Comparison of ENCODE assay signal across 23 cellular contexts in the genomic region with DNA sequence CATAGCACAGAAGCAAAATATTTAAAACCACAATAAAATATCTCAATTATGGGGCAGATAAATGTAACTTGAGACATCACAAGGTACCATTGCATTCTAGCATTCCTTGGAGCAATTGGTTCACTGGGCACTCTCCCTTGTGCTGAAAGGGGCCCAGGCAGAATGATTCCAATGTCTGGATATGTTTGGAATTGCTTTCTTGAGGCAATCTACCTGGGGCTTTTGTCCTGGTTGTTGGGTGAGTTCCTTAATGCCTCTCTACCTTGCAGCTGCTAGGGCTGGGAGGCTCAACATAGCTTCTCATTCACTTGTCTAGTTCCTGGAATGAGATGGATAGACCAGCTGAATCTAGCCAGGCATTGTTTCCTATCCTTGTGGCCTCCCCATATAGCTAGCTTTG.
A peak's percentile ranks its signal among the peaks of the same experiment; 100 is the strongest.
DNase-seq lines count a peak whose midpoint lies in the region; TF ChIP-seq lines count a peak whose summit lies in the region.
"Had no signal": no experiment of that assay in that cellular context is flagged by ENCODE, and none has a peak within 500 bp of the region (broad histone marks: within the 10 kb centered on the region; RNA-seq: fewer than 3 reads in every experiment).

No MANE protein-coding gene starts in this region.

- H3K79me1 ChIP-seq in trophoblast cell (ENCODE audit: low read length), result no peaks in the 10 kb centered on the region

- no peak overlapping the region for H2BK5ac ChIP-seq in trophoblast cell (ENCODE audit: low read depth, low read length, poor library complexity)

- H3K27ac Mint-ChIP-seq in activated CD4-positive, alpha-beta T cell treated with anti-CD3 and anti-CD28 coated beads, Interleukin-2, amount 10 ng/mL, durations not matched to agents 7 days and 5 days, result no peak overlapping the region
- H3K27ac Mint-ChIP-seq in endothelial cell (ENCODE audit: unreplicated experiment), result no peak overlapping the region
- H3K27ac Mint-ChIP-seq: CD14-positive monocyte; CD4-positive, alpha-beta memory T cell; CD8-positive, alpha-beta memory T cell had no signal

- H3K79me2 ChIP-seq in trophoblast cell (ENCODE audit: control insufficient read depth, insufficient read depth, low read length, poor library complexity), result no peaks in the 10 kb centered on the region

- no peak for TF ChIP-seq CTCF in endothelial cell (IDR thresholded peaks at IDR 0.05; ENCODE audit: unreplicated experiment)

- H3K4me3 ChIP-seq in trophoblast cell (ENCODE audit: low read depth, low read length), result no peak overlapping the region
- H3K4me3 ChIP-seq: BLaER1, GM12878 had no signal

- H3K36me3 ChIP-seq in trophoblast cell (ENCODE audit: control insufficient read depth in 1 of 2, insufficient read depth in 2 of 2, low read length in 2 of 2), result no peaks in the 10 kb centered on the region
- H3K36me3 ChIP-seq: BE2C, BLaER1 had no signal

- no peak overlapping the region for H3K23ac ChIP-seq in trophoblast cell (ENCODE audit: low read length)

- CTCF ChIA-PET in activated CD4-positive, alpha-beta T cell treated with anti-CD3 and anti-CD28 coated beads, Interleukin-2, amount 10 ng/mL, durations not matched to agents 7 days and 5 days (lab: Charles Lee), result no interaction called here

- no peak overlapping the region for H2AK5ac ChIP-seq in trophoblast cell (ENCODE audit: low read length)

- POLR2A ChIA-PET in activated CD4-positive, alpha-beta T cell treated with anti-CD3 and anti-CD28 coated beads, Interleukin-2, amount 10 ng/mL, durations not matched to agents 7 days and 5 days (lab: Charles Lee), result no interaction called here

- no peaks in the 10 kb centered on the region for H3K27me3 Mint-ChIP-seq in activated CD4-positive, alpha-beta T cell treated with anti-CD3 and anti-CD28 coated beads, Interleukin-2, amount 10 ng/mL, durations not matched to agents 7 days and 5 days
- H3K27me3 Mint-ChIP-seq in endothelial cell (ENCODE audit: unreplicated experiment), result no peaks in the 10 kb centered on the region
- H3K27me3 Mint-ChIP-seq: CD4-positive, alpha-beta memory T cell; CD4-positive, CD25-positive, alpha-beta regulatory T cell had no signal

- no peak overlapping the region for H4K91ac ChIP-seq in trophoblast cell (ENCODE audit: low read depth, low read length)

- no peak for TF ChIP-seq RAD21 in Ishikawa (IDR thresholded peaks at IDR 0.05; ENCODE audit: low read depth)

- no peak overlapping the region for H2BK12ac ChIP-seq in trophoblast cell (ENCODE audit: low read length)

- H3K9me3 Mint-ChIP-seq in activated CD4-positive, alpha-beta T cell treated with anti-CD3 and anti-CD28 coated beads, Interleukin-2, amount 10 ng/mL, durations not matched to agents 7 days and 5 days, result no peaks in the 10 kb centered on the region
- no peaks in the 10 kb centered on the region for H3K9me3 Mint-ChIP-seq in endothelial cell (ENCODE audit: unreplicated experiment)

- H3K18ac ChIP-seq in trophoblast cell (ENCODE audit: low read length), result no peak overlapping the region

- H3K9ac ChIP-seq in trophoblast cell (ENCODE audit: low read length), result no peak overlapping the region
- H3K9ac ChIP-seq: BLaER1 had no signal

- no peaks in the 10 kb centered on the region for H3K36me3 Mint-ChIP-seq in activated CD4-positive, alpha-beta T cell treated with anti-CD3 and anti-CD28 coated beads, Interleukin-2, amount 10 ng/mL, durations not matched to agents 7 days and 5 days (ENCODE audit: low read depth)
- no peaks in the 10 kb centered on the region for H3K36me3 Mint-ChIP-seq in endothelial cell (ENCODE audit: low read depth, unreplicated experiment)
- H3K36me3 Mint-ChIP-seq: CD14-positive monocyte; CD4-positive, alpha-beta memory T cell; CD4-positive, CD25-positive, alpha-beta regulatory T cell; CD8-positive, alpha-beta memory T cell had no signal

- H2BK120ac ChIP-seq in trophoblast cell (ENCODE audit: insufficient read depth, low read length, poor library complexity), result no peak overlapping the region

- H3K27me3 ChIP-seq in trophoblast cell (ENCODE audit: insufficient read depth, low read length), result no peaks in the 10 kb centered on the region
- H3K27me3 ChIP-seq: BE2C, BLaER1 had no signal

- no peaks in the 10 kb centered on the region for H3K4me1 Mint-ChIP-seq in activated CD4-positive, alpha-beta T cell treated with anti-CD3 and anti-CD28 coated beads, Interleukin-2, amount 10 ng/mL, durations not matched to agents 7 days and 5 days
- H3K4me1 Mint-ChIP-seq in endothelial cell (ENCODE audit: unreplicated experiment), result no peaks in the 10 kb centered on the region
- H3K4me1 Mint-ChIP-seq: CD14-positive monocyte; CD4-positive, alpha-beta memory T cell; CD4-positive, CD25-positive, alpha-beta regulatory T cell; CD8-positive, alpha-beta memory T cell had no signal

- no peak overlapping the region for H3K4ac ChIP-seq in trophoblast cell (ENCODE audit: low read depth, low read length)

- H3K9me3 ChIP-seq in trophoblast cell (ENCODE audit: insufficient read depth, low read depth, low read length), result no peaks in the 10 kb centered on the region
- H3K9me3 ChIP-seq: BE2C, BLaER1 had no signal

- no peak overlapping the region for H4K12ac ChIP-seq in trophoblast cell (ENCODE audit: low read depth, low read length)

- no peak overlapping the region for H3K4me2 ChIP-seq in trophoblast cell (ENCODE audit: low read length)
- H3K4me2 ChIP-seq: BLaER1 had no signal

- no peak overlapping the region for H2AFZ ChIP-seq in trophoblast cell (ENCODE audit: insufficient read depth, low read length, poor library complexity)

- H3K4me1 ChIP-seq in trophoblast cell (ENCODE audit: control insufficient read depth in 1 of 2, insufficient read depth in 2 of 2, low read length in 2 of 2), result no peaks in the 10 kb centered on the region
- H3K4me1 ChIP-seq: BE2C, BLaER1 had no signal

- H3K4me3 Mint-ChIP-seq in activated CD4-positive, alpha-beta T cell treated with anti-CD3 and anti-CD28 coated beads, Interleukin-2, amount 10 ng/mL, durations not matched to agents 7 days and 5 days, result no peak overlapping the region
- H3K4me3 Mint-ChIP-seq in endothelial cell (ENCODE audit: unreplicated experiment), result no peak overlapping the region
- H3K4me3 Mint-ChIP-seq: CD14-positive monocyte; CD4-positive, CD25-positive, alpha-beta regulatory T cell; CD8-positive, alpha-beta memory T cell had no signal

- no peak overlapping the region for H3K27ac ChIP-seq in trophoblast cell (ENCODE audit: low read depth, low read length)
- H3K27ac ChIP-seq: BLaER1 had no signal

- TF ChIP-seq EP300 in Ishikawa (IDR thresholded peaks at IDR 0.05; ENCODE audit: borderline replicate concordance), result no peak

- no peak overlapping the region for H3K14ac ChIP-seq in trophoblast cell (ENCODE audit: low read length)

- DNase-seq in islet precursor cell, result peak; percentile 73
- DNase-seq in trophoblast cell, result peak; percentile 82 to 86
- no peak for DNase-seq in activated CD4-positive, alpha-beta T cell treated with anti-CD3 and anti-CD28 coated beads, Interleukin-2, amount 10 ng/mL, durations not matched to agents 7 days and 5 days
- no peak for DNase-seq in EL
- DNase-seq in endothelial cell (ENCODE audit: low spot score), result no peak
- DNase-seq: 8988T; ACHN; BE2C; C1 segment of cervical spinal cord; CD4-positive, alpha-beta memory T cell; CD4-positive, CD25-positive, alpha-beta regulatory T cell; CD8-positive, alpha-beta memory T cell; COR-L47; DMS 273 treated with DMSO at 0.1 percent for 48 hours; DMS153; DMS53; DMS79; DND-41; GDM1 had no signal

- H4K8ac ChIP-seq in trophoblast cell (ENCODE audit: low read depth, low read length), result no peak overlapping the region

TF ChIP-seq in Ishikawa, 13 proteins besides CTCF, POLR2A, EP300 and RAD21:
- TF ChIP-seq TEAD4 (IDR thresholded peaks at IDR 0.05) (no peak), NFIC (IDR thresholded peaks at IDR 0.05) (no peak), ZBTB7A (IDR thresholded peaks at IDR 0.05; ENCODE audit: low read depth) (no peak), TCF12 (IDR thresholded peaks at IDR 0.05; ENCODE audit: low read depth) (no peak), CEBPB (IDR thresholded peaks at IDR 0.05) (no peak), CREB1 (IDR thresholded peaks at IDR 0.05; ENCODE audit: low read depth) (no peak), EGR1 (IDR thresholded peaks at IDR 0.05) (no peak)
- TF ChIP-seq, protein P1, sequence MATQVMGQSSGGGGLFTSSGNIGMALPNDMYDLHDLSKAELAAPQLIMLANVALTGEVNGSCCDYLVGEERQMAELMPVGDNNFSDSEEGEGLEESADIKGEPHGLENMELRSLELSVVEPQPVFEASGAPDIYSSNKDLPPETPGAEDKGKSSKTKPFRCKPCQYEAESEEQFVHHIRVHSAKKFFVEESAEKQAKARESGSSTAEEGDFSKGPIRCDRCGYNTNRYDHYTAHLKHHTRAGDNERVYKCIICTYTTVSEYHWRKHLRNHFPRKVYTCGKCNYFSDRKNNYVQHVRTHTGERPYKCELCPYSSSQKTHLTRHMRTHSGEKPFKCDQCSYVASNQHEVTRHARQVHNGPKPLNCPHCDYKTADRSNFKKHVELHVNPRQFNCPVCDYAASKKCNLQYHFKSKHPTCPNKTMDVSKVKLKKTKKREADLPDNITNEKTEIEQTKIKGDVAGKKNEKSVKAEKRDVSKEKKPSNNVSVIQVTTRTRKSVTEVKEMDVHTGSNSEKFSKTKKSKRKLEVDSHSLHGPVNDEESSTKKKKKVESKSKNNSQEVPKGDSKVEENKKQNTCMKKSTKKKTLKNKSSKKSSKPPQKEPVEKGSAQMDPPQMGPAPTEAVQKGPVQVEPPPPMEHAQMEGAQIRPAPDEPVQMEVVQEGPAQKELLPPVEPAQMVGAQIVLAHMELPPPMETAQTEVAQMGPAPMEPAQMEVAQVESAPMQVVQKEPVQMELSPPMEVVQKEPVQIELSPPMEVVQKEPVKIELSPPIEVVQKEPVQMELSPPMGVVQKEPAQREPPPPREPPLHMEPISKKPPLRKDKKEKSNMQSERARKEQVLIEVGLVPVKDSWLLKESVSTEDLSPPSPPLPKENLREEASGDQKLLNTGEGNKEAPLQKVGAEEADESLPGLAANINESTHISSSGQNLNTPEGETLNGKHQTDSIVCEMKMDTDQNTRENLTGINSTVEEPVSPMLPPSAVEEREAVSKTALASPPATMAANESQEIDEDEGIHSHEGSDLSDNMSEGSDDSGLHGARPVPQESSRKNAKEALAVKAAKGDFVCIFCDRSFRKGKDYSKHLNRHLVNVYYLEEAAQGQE (IDR thresholded peaks at IDR 0.05; ENCODE audit: low read depth), result peak; percentile 34; the same call in 1 of the 2 replicates

Comparison
In these comparisons a context has a peak if more than half of its experiments do, and no peak if none do; other contexts are left out.
1. DNase-seq: peak in islet precursor cell (single experiment) and trophoblast cell (2 of 2); none in activated CD4-positive, alpha-beta T cell treated with anti-CD3 and anti-CD28 coated beads, Interleukin-2, amount 10 ng/mL, durations not matched to agents 7 days and 5 days (single experiment), EL (single experiment) and endothelial cell (single experiment).